Comparison of ENCODE assay signal across 11 cellular contexts in genomic region chr1:183331095-183331742, GRCh38.
A peak's percentile ranks its signal among the peaks of the same experiment; 100 is the strongest.
DNase-seq lines count a peak whose midpoint lies in the region; ATAC-seq and TF ChIP-seq lines count a peak whose summit lies in the region.
"Had no signal": no experiment of that assay in that cellular context is flagged by ENCODE, and none has a peak within 500 bp of the region (broad histone marks: within the 10 kb centered on the region; RNA-seq: fewer than 3 reads in every experiment).

No MANE protein-coding gene starts in this region.

- ATAC-seq in GM19328 (IDR thresholded peaks at IDR 0.05; ENCODE audit: unreplicated experiment) (no peak), GM18858 (IDR thresholded peaks at IDR 0.05; ENCODE audit: unreplicated experiment) (no peak), GM19324 (IDR thresholded peaks at IDR 0.05; ENCODE audit: low FRiP score, unreplicated experiment) (no peak)

- no peak overlapping the region for H3K9ac ChIP-seq in colonic mucosa (ENCODE audit: low read depth in 2 of 2, low read length in 2 of 2)

- H3K4me1 ChIP-seq in Caco-2 (peaks cover 16% of the 10 kb centered on the region), colonic mucosa (no peaks in the 10 kb centered on the region)

- TF ChIP-seq CTCF in Caco-2 (IDR thresholded peaks at IDR 0.05; ENCODE audit: insufficient read depth in 1 of 2, low read depth in 1 of 2, low read length in 1 of 2, severe bottlenecking in 1 of 2, unreplicated experiment in 1 of 2) (no peak), nephron progenitor cell (IDR thresholded peaks at IDR 0.05) (no peak), colonic mucosa (IDR thresholded peaks at IDR 0.05) (no peak)

- H3K27me3 Mint-ChIP-seq in Caco-2 (ENCODE audit: insufficient read depth, unreplicated experiment), result no peaks in the 10 kb centered on the region
- peaks cover 13% of the 10 kb centered on the region for H3K27me3 Mint-ChIP-seq in nephron progenitor cell (ENCODE audit: low read depth, poor library complexity)

- peaks cover 16% of the 10 kb centered on the region for H3K4me1 Mint-ChIP-seq in Caco-2 (ENCODE audit: low read depth, unreplicated experiment)
- peaks cover 46% of the 10 kb centered on the region for H3K4me1 Mint-ChIP-seq in nephron progenitor cell

- DNase-seq in Caco-2 (peak; percentile 47 to 62), NCI-H187 (lab: John Stamatoyannopoulos, UW) (peak; percentile 98 to 99), ecto neural progenitor cell (ENCODE audit: low spot score) (peak; percentile 70), nephron progenitor cell (peak; percentile 56), colonic mucosa (no peak)
- DNase-seq: GF-D8, WERI-Rb-1 had no signal

- H3K9me3 Mint-ChIP-seq in Caco-2 (ENCODE audit: unreplicated experiment), result no peaks in the 10 kb centered on the region
- peaks cover 4% of the 10 kb centered on the region for H3K9me3 Mint-ChIP-seq in nephron progenitor cell

- H3K27ac ChIP-seq in colonic mucosa, result no peak overlapping the region
- H3K27ac ChIP-seq: ascending aorta, WERI-Rb-1 had no signal

- H3K4me3 Mint-ChIP-seq in Caco-2 (ENCODE audit: unreplicated experiment) (peak overlapping the region; percentile 27), nephron progenitor cell (peak overlapping the region; percentile 47)

- no peaks in the 10 kb centered on the region; the same call in 1 of the 2 replicates for H3K36me3 ChIP-seq in Caco-2 (ENCODE audit: control insufficient read depth, insufficient read depth, low read length)
- no peaks in the 10 kb centered on the region for H3K36me3 ChIP-seq in colonic mucosa
- H3K36me3 ChIP-seq: ascending aorta, WERI-Rb-1 had no signal

- CTCF ChIA-PET in Caco-2 (lab: Charles Lee), result no interaction called here

- H3K27me3 ChIP-seq in Caco-2 (replicated peaks; ENCODE audit: control insufficient read depth, insufficient read depth, low read length) (no peaks in the 10 kb centered on the region), colonic mucosa (no peaks in the 10 kb centered on the region)
- H3K27me3 ChIP-seq: ascending aorta had no signal

- intact Hi-C loops in Caco-2 (cut with micrococcal nuclease; ENCODE audit: unreplicated experiment) (no loop called here), colonic mucosa (cut with DNase I) (no loop called here)

- H3K9me3 ChIP-seq in Caco-2 (no peaks in the 10 kb centered on the region), colonic mucosa (no peaks in the 10 kb centered on the region)
- H3K9me3 ChIP-seq: ascending aorta had no signal

- H3K36me3 Mint-ChIP-seq in Caco-2 (ENCODE audit: insufficient read depth, unreplicated experiment) (no peaks in the 10 kb centered on the region), nephron progenitor cell (ENCODE audit: low read depth) (no peaks in the 10 kb centered on the region)

- no TSS peak for BruUV-seq in Caco-2 (replicated peaks; lab: Mats Ljungman, UMichigan)

- H3K4me3 ChIP-seq in Caco-2 (ENCODE audit: low read depth, low read length) (no peak overlapping the region), colonic mucosa (no peak overlapping the region)
- H3K4me3 ChIP-seq: ascending aorta had no signal

- H3K27ac Mint-ChIP-seq in Caco-2 (ENCODE audit: unreplicated experiment), result no peak overlapping the region
- peak overlapping the region; percentile 91 for H3K27ac Mint-ChIP-seq in nephron progenitor cell

- POLR2A ChIA-PET in Caco-2 (lab: Charles Lee), result no interaction called here
